ENCODE assay signal across 15 cellular contexts in the genomic region with DNA sequence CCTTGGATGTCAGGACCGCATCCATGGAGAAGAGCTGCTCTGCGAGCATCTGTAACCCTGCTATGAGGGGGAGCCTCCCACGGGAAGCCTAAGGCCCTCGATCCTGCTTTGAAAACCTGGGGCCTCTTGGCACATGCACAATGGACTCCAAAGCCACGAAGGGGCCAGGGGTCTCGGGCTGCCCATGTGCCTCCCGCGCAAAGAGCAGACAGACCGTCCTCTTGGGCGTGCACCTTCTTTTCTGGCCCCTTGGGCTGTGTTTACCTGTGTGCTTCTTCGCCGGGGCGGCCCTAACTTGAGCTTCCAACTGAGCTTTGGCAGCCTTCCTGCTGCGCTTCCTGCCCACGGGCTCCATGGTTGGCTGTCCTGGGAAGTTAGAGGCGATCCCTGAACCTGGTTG. TPM values are rescaled to one million over a fixed set of nuclear protein-coding genes. Genes with fewer than 3 reads are reported as not detected.
"Had no signal": no experiment of that assay in that cellular context is flagged by ENCODE, and none has a peak within 500 bp of the region (broad histone marks: within the 10 kb centered on the region; RNA-seq: fewer than 3 reads in every experiment).

No MANE protein-coding gene starts in this region.

RNA-seq across cellular contexts. Expression of gene FAM9A, which starts 2.5 kb away (rescaled TPM):
- total RNA-seq: activated B cell treated with CpG ODN at 0.5 μM for 24 hours; activated CD4-positive, alpha-beta memory T cell treated with anti-CD3 and anti-CD28 coated beads for 36 hours; activated CD4-positive, alpha-beta memory T cell treated with anti-CD3 and anti-CD28 coated beads, Interleukin-2, amount 10 ng/mL, durations not matched to agents 7 days and 5 days; activated CD4-positive, alpha-beta T cell treated with anti-CD3 and anti-CD28 coated beads for 36 hours; activated CD4-positive, alpha-beta T cell treated with anti-CD3 and anti-CD28 coated beads, Interleukin-2, amount 10 ng/mL, durations not matched to agents 24 days and 14 days; activated CD4-positive, alpha-beta T cell treated with anti-CD3 and anti-CD28 coated beads, Interleukin-2, amount 10 ng/mL, durations not matched to agents 7 days and 5 days; activated CD8-positive, alpha-beta memory T cell treated with anti-CD3 and anti-CD28 coated beads for 36 hours; activated CD8-positive, alpha-beta memory T cell treated with anti-CD3 and anti-CD28 coated beads, Interleukin-2, amount 10 ng/mL, durations not matched to agents 7 days and 5 days; activated CD8-positive, alpha-beta T cell treated with anti-CD3 and anti-CD28 coated beads for 36 hours; activated CD8-positive, alpha-beta T cell treated with anti-CD3 and anti-CD28 coated beads, Interleukin-2, amount 10 ng/mL, durations not matched to agents 7 days and 5 days; T-cell; T-helper 1 cell treated with Interleukin-12 subunit alpha and Interleukin-12 subunit beta and Interleukin-4 antibody, amounts not matched to agents 30 ng/mL and 1 ng/mL, for 36 hours; T-helper 17 cell; T-helper 2 cell treated with Interferon-gamma antibody and Interleukin-4, amounts not matched to agents 100 ng/mL and 5 ng/mL, for 36 hours; WTC11 had no signal
